ENCODE assay signal across 37 cellular contexts in the genomic region with DNA sequence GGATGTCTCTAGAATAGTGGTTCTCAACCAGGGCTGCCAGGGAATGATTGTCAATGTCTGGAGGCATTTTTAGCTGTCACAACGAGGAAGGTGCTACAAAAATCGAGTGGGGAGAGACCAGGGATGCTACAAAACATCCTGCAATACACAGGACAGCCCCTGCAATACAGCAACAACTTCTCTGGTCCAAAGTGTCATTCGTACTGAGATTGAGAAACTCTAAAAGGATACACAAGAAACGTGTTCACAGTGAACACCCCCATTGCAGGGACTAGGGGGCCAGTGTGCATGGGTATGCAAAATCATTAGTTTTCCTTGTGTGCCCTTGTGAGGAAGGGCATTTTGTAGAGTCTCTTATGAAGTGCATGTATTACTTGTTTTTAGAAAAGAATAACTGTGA.
"Had no signal": no experiment of that assay in that cellular context is flagged by ENCODE, and none has a peak within 500 bp of the region (broad histone marks: within the 10 kb centered on the region; RNA-seq: fewer than 3 reads in every experiment).

No MANE protein-coding gene starts in this region.

- DNase-seq: activated CD4-positive, alpha-beta memory T cell treated with anti-CD3 and anti-CD28 coated beads, Interleukin-2, amount 10 ng/mL, durations not matched to agents 7 days and 5 days; activated CD4-positive, alpha-beta T cell treated with anti-CD3 and anti-CD28 coated beads for 1 hour; activated CD4-positive, alpha-beta T cell treated with anti-CD3 and anti-CD28 coated beads for 36 hours; activated CD4-positive, alpha-beta T cell treated with anti-CD3 and anti-CD28 coated beads for 48 hours; activated CD4-positive, alpha-beta T cell treated with anti-CD3 and anti-CD28 coated beads, Interleukin-2, amount 10 ng/mL, durations not matched to agents 7 days and 5 days; activated CD4-positive, alpha-beta T cell treated with anti-CD3 and anti-CD28 coated beads, Interleukin-2, amount 50 U/mL, for 48 hours; activated CD4-positive, CD25-positive, alpha-beta regulatory T cell; activated CD8-positive, alpha-beta memory T cell treated with anti-CD3 and anti-CD28 coated beads for 24 hours; activated CD8-positive, alpha-beta memory T cell treated with anti-CD3 and anti-CD28 coated beads, Interleukin-2, amount 10 ng/mL, durations not matched to agents 7 days and 5 days; activated CD8-positive, alpha-beta memory T cell treated with anti-CD3 and anti-CD28 coated beads, Interleukin-2, amount 50 U/mL, for 48 hours; activated CD8-positive, alpha-beta T cell treated with anti-CD3 and anti-CD28 coated beads, Interleukin-2, amount 10 ng/mL, durations not matched to agents 7 days and 5 days; activated effector memory CD4-positive, alpha-beta T cell treated with Interleukin-2 at 50 U/mL for 16 hours; activated gamma-delta T cell; activated naive CD4-positive, alpha-beta T cell treated with anti-CD3 and anti-CD28 coated beads, Interleukin-2, amount 10 ng/mL, durations not matched to agents 7 days and 5 days; activated naive CD4-positive, alpha-beta T cell treated with Interleukin-2 at 50 U/mL for 16 hours; activated naive CD8-positive, alpha-beta T cell treated with anti-CD3 and anti-CD28 coated beads, Interleukin-2, amount 10 ng/mL, durations not matched to agents 7 days and 5 days; activated naive CD8-positive, alpha-beta T cell treated with anti-CD3 and anti-CD28 coated beads, Interleukin-2, amount 50 U/mL, for 24 hours; activated T-cell treated with anti-CD3 and anti-CD28 coated beads, Interleukin-2, amount 50 U/mL, for 24 hours; activated T-cell treated with anti-CD3 and anti-CD28 coated beads, Interleukin-2, amount 50 U/mL, for 48 hours; amygdala; anterior cingulate cortex; central memory CD4-positive, alpha-beta T cell; T-helper 1 cell; T-helper 2 cell; T-helper 9 cell had no signal

- H3K9me3 Mint-ChIP-seq: activated CD4-positive, alpha-beta memory T cell treated with anti-CD3 and anti-CD28 coated beads, Interleukin-2, amount 10 ng/mL, durations not matched to agents 7 days and 5 days; activated CD4-positive, alpha-beta T cell treated with anti-CD3 and anti-CD28 coated beads, Interleukin-2, amount 10 ng/mL, durations not matched to agents 7 days and 5 days; activated naive CD4-positive, alpha-beta T cell treated with anti-CD3 and anti-CD28 coated beads, Interleukin-2, amount 10 ng/mL, durations not matched to agents 7 days and 5 days; activated naive CD4-positive, alpha-beta T cell treated with anti-CD3 and anti-CD28 coated beads, Interleukin-2, amount 50 U/mL, for 24 hours; activated naive CD8-positive, alpha-beta T cell treated with anti-CD3 and anti-CD28 coated beads, Interleukin-2, amount 10 ng/mL, durations not matched to agents 7 days and 5 days; activated naive CD8-positive, alpha-beta T cell treated with anti-CD3 and anti-CD28 coated beads, Interleukin-2, amount 50 U/mL, for 24 hours; activated T-cell treated with anti-CD3 and anti-CD28 coated beads, Interleukin-2, amount 50 U/mL, for 24 hours; activated T-helper 2 cell treated with anti-CD3 and anti-CD28 coated beads, Interferon-gamma antibody, Interleukin-2, Interleukin-4, amounts not matched to agents 10 μg/mL and 5 μg/mL and 100 μg/mL, durations not matched to agents 14 hours and 24 hours and 36 hours; brain; T-helper 1 cell treated with Interleukin-12 subunit alpha and Interleukin-12 subunit beta and Interleukin-4 antibody, amounts not matched to agents 30 μg/mL and 1 μg/mL, for 36 hours; T-helper 2 cell treated with Interferon-gamma antibody and Interleukin-4, amounts not matched to agents 5 μg/mL and 100 μg/mL, for 36 hours had no signal

- FAIRE-seq: bronchial epithelial cell, TTC549 had no signal

- H3K36me3 ChIP-seq: ascending aorta, cardiac muscle cell had no signal

- H3K27ac ChIP-seq: ascending aorta, cardiac muscle cell, VCaP had no signal

- H3K27ac Mint-ChIP-seq: activated CD4-positive, alpha-beta memory T cell treated with anti-CD3 and anti-CD28 coated beads, Interleukin-2, amount 10 ng/mL, durations not matched to agents 7 days and 5 days; activated CD4-positive, alpha-beta T cell treated with anti-CD3 and anti-CD28 coated beads for 36 hours; activated CD4-positive, alpha-beta T cell treated with anti-CD3 and anti-CD28 coated beads, Interleukin-2, amount 10 ng/mL, durations not matched to agents 7 days and 5 days; activated CD8-positive, alpha-beta memory T cell treated with anti-CD3 and anti-CD28 coated beads, Interleukin-2, amount 10 ng/mL, durations not matched to agents 7 days and 5 days; activated CD8-positive, alpha-beta T cell treated with anti-CD3 and anti-CD28 coated beads, Interleukin-2, amount 10 ng/mL, durations not matched to agents 7 days and 5 days; activated naive CD4-positive, alpha-beta T cell treated with anti-CD3 and anti-CD28 coated beads, Interleukin-2, amount 10 ng/mL, durations not matched to agents 7 days and 5 days; activated naive CD4-positive, alpha-beta T cell treated with anti-CD3 and anti-CD28 coated beads, Interleukin-2, amount 50 U/mL, for 24 hours; activated naive CD8-positive, alpha-beta T cell; activated naive CD8-positive, alpha-beta T cell treated with anti-CD3 and anti-CD28 coated beads, Interleukin-2, amount 10 ng/mL, durations not matched to agents 7 days and 5 days; activated naive CD8-positive, alpha-beta T cell treated with anti-CD3 and anti-CD28 coated beads, Interleukin-2, amount 50 U/mL, for 24 hours; activated T-cell treated with anti-CD3 and anti-CD28 coated beads, Interleukin-2, amount 50 U/mL, for 24 hours; activated T-helper 2 cell treated with anti-CD3 and anti-CD28 coated beads, Interferon-gamma antibody, Interleukin-2, Interleukin-4, amounts not matched to agents 10 μg/mL and 5 μg/mL and 100 μg/mL, durations not matched to agents 14 hours and 24 hours and 36 hours; T-helper 1 cell treated with Interleukin-12 subunit alpha and Interleukin-12 subunit beta and Interleukin-4 antibody, amounts not matched to agents 30 μg/mL and 1 μg/mL, for 36 hours; T-helper 2 cell treated with Interferon-gamma antibody and Interleukin-4, amounts not matched to agents 5 μg/mL and 100 μg/mL, for 36 hours had no signal

- H3K9me3 ChIP-seq: ascending aorta had no signal

- H3K27me3 ChIP-seq: ascending aorta, cardiac muscle cell had no signal

- H3K36me3 Mint-ChIP-seq: activated CD8-positive, alpha-beta memory T cell treated with anti-CD3 and anti-CD28 coated beads, Interleukin-2, amount 10 ng/mL, durations not matched to agents 7 days and 5 days; activated naive CD4-positive, alpha-beta T cell treated with anti-CD3 and anti-CD28 coated beads, Interleukin-2, amount 10 ng/mL, durations not matched to agents 7 days and 5 days; activated naive CD4-positive, alpha-beta T cell treated with anti-CD3 and anti-CD28 coated beads, Interleukin-2, amount 50 U/mL, for 24 hours; activated naive CD8-positive, alpha-beta T cell; activated naive CD8-positive, alpha-beta T cell treated with anti-CD3 and anti-CD28 coated beads, Interleukin-2, amount 10 ng/mL, durations not matched to agents 7 days and 5 days; brain had no signal

- H3K4me3 ChIP-seq: ascending aorta, cardiac muscle cell had no signal

- ATAC-seq: activated CD4-positive, alpha-beta T cell treated with anti-CD3 and anti-CD28 coated beads for 36 hours; activated CD4-positive, CD25-positive, alpha-beta regulatory T cell treated with anti-CD3 and anti-CD28 coated beads, Interleukin-2, amount 50 U/mL, for 24 hours; activated CD8-positive, alpha-beta memory T cell treated with anti-CD3 and anti-CD28 coated beads, Interleukin-2, amount 10 ng/mL, durations not matched to agents 7 days and 5 days; activated CD8-positive, alpha-beta T cell treated with anti-CD3 and anti-CD28 coated beads, Interleukin-2, amount 10 ng/mL, durations not matched to agents 7 days and 5 days; activated naive CD8-positive, alpha-beta T cell treated with anti-CD3 and anti-CD28 coated beads, Interleukin-2, amount 50 U/mL, for 24 hours had no signal

- H3K4me3 Mint-ChIP-seq: activated CD4-positive, alpha-beta memory T cell treated with anti-CD3 and anti-CD28 coated beads, Interleukin-2, amount 10 ng/mL, durations not matched to agents 7 days and 5 days; activated CD4-positive, alpha-beta T cell treated with anti-CD3 and anti-CD28 coated beads for 36 hours; activated CD4-positive, alpha-beta T cell treated with anti-CD3 and anti-CD28 coated beads, Interleukin-2, amount 10 ng/mL, durations not matched to agents 7 days and 5 days; activated CD8-positive, alpha-beta memory T cell treated with anti-CD3 and anti-CD28 coated beads, Interleukin-2, amount 10 ng/mL, durations not matched to agents 7 days and 5 days; activated CD8-positive, alpha-beta T cell treated with anti-CD3 and anti-CD28 coated beads, Interleukin-2, amount 10 ng/mL, durations not matched to agents 7 days and 5 days; activated naive CD4-positive, alpha-beta T cell treated with anti-CD3 and anti-CD28 coated beads, Interleukin-2, amount 10 ng/mL, durations not matched to agents 7 days and 5 days; activated naive CD4-positive, alpha-beta T cell treated with anti-CD3 and anti-CD28 coated beads, Interleukin-2, amount 50 U/mL, for 24 hours; activated naive CD8-positive, alpha-beta T cell; activated naive CD8-positive, alpha-beta T cell treated with anti-CD3 and anti-CD28 coated beads, Interleukin-2, amount 10 ng/mL, durations not matched to agents 7 days and 5 days; activated naive CD8-positive, alpha-beta T cell treated with anti-CD3 and anti-CD28 coated beads, Interleukin-2, amount 50 U/mL, for 24 hours; activated T-cell treated with anti-CD3 and anti-CD28 coated beads, Interleukin-2, amount 50 U/mL, for 24 hours; brain; T-helper 1 cell treated with Interleukin-12 subunit alpha and Interleukin-12 subunit beta and Interleukin-4 antibody, amounts not matched to agents 30 μg/mL and 1 μg/mL, for 36 hours; T-helper 2 cell treated with Interferon-gamma antibody and Interleukin-4, amounts not matched to agents 5 μg/mL and 100 μg/mL, for 36 hours had no signal
